ENCODE assay signal across 1 cellular context in genomic region chr17:72622661-72623433, GRCh38.
TF ChIP-seq lines count a peak whose summit lies in the region.

No MANE protein-coding gene starts in this region.

TF ChIP-seq in GM23338, 12 proteins besides CTCF, POLR2A, EP300 and RAD21 (continued from another document):
- TF ChIP-seq REST (IDR thresholded peaks at IDR 0.05; ENCODE audit: unreplicated experiment) (no peak), ZNF331 (CRISPR knock-in tag; IDR thresholded peaks at IDR 0.05; ENCODE audit: low read depth) (no peak), JUNB (IDR thresholded peaks at IDR 0.05; ENCODE audit: unreplicated experiment) (no peak), ETS1 (IDR thresholded peaks at IDR 0.05) (no peak), ZNF462 (CRISPR knock-in tag; IDR thresholded peaks at IDR 0.05) (no peak), ZNF114 (CRISPR knock-in tag; IDR thresholded peaks at IDR 0.05) (no peak), STAT1 (IDR thresholded peaks at IDR 0.05; ENCODE audit: unreplicated experiment) (no peak)
